ENCODE assay signal across 9 cellular contexts in the genomic region with DNA sequence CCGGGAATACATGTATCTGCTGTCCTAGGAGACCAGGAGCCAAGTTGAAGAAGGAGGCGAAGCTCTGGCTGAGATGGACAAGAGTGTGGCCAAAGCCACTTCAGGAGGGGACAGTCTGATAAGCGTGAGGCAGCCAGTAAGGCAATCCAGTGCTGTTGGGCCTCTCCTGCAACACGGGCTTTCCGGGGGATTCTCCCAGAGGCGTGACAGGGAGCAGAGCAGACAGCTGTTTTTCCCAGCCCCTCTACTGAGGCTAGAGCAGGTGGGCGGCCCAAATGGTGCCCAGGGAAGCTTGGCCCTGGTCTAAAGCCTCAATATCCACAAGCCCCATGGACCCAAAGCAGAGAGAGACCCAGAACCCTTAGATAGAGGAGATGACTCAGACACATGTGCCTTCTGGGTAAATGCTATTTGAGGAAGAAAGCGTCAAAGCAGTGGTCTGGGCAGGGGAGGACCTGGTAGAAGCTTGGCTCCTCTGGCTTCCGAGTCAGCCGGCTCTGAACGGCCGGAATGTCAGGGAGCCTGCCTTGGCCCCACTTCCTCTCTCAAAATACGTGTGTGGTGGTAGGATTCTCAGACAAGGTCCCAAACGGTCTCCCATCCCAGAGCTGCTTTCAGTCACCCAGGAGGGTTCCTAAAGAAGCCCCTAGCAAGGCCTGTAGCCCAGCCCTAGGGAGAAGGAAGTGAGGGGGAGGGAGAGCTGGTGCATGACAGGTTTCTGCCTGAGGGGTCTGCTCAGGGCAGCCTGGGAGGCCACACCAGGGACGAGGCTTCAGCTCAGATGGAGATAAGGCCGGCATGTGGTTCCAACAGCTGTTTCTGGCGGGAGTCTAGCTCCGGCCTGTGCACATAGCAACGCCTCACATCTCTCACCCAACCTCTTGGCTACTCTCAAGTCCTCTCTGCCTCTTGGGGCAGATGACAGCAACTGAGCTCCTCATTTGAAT. TPM values are rescaled to one million over a fixed set of nuclear protein-coding genes. Genes with fewer than 3 reads are reported as not detected.
DNase-seq lines count a peak whose midpoint lies in the region; ATAC-seq and TF ChIP-seq lines count a peak whose summit lies in the region.
"Had no signal": no experiment of that assay in that cellular context is flagged by ENCODE, and none has a peak within 500 bp of the region (broad histone marks: within the 10 kb centered on the region; RNA-seq: fewer than 3 reads in every experiment).

No MANE protein-coding gene starts in this region.

- no peak overlapping the region for H3K18ac ChIP-seq in mesendoderm (ENCODE audit: low read length)

- peaks cover 18% of the 10 kb centered on the region for H3K36me3 Mint-ChIP-seq in T-helper 1 cell treated with Interleukin-12 subunit alpha and Interleukin-12 subunit beta and Interleukin-4 antibody, amounts not matched to agents 30 μg/mL and 1 μg/mL, for 36 hours (ENCODE audit: low read depth)
- H3K36me3 Mint-ChIP-seq in WTC11 (peaks cover 10% of the 10 kb centered on the region), HFFc6 (ENCODE audit: low read depth) (no peaks in the 10 kb centered on the region)

- H4K5ac ChIP-seq in mesendoderm (ENCODE audit: low read length) = no peak overlapping the region

- no peak for TF ChIP-seq CTCF in WTC11 (IDR thresholded peaks at IDR 0.05)
- no peak for TF ChIP-seq CTCF in HFFc6 (IDR thresholded peaks at IDR 0.05)

- no peaks in the 10 kb centered on the region for H3K79me1 ChIP-seq in mesendoderm (ENCODE audit: low read length)

- H4K8ac ChIP-seq in mesendoderm (ENCODE audit: low read depth, low read length) = no peak overlapping the region

- no peak overlapping the region for H3K4me3 Mint-ChIP-seq in T-helper 1 cell treated with Interleukin-12 subunit alpha and Interleukin-12 subunit beta and Interleukin-4 antibody, amounts not matched to agents 30 μg/mL and 1 μg/mL, for 36 hours
- H3K4me3 Mint-ChIP-seq in WTC11 (no peak overlapping the region), HFFc6 (no peak overlapping the region)

- no peaks in the 10 kb centered on the region for H3K79me2 ChIP-seq in mesendoderm (ENCODE audit: control insufficient read depth, insufficient read depth, low read length)

- H3K27ac Mint-ChIP-seq in T-helper 1 cell treated with Interleukin-12 subunit alpha and Interleukin-12 subunit beta and Interleukin-4 antibody, amounts not matched to agents 30 μg/mL and 1 μg/mL, for 36 hours = peak overlapping the region; percentile 7
- H3K27ac Mint-ChIP-seq in WTC11 (peak overlapping the region; percentile 54; the same call in 1 of the 2 replicates), HFFc6 (no peak overlapping the region)

- no peak overlapping the region for H3K4me2 ChIP-seq in mesendoderm (ENCODE audit: low read length)

- ATAC-seq in HG02973 (IDR thresholded peaks at IDR 0.05; ENCODE audit: unreplicated experiment) = peak; percentile 63
- no peak for ATAC-seq in WTC11

- no peak overlapping the region for H3K27ac ChIP-seq in mesendoderm (ENCODE audit: low read depth, low read length)
- H3K27ac ChIP-seq: SK-N-MC had no signal

- H3K27me3 Mint-ChIP-seq in T-helper 1 cell treated with Interleukin-12 subunit alpha and Interleukin-12 subunit beta and Interleukin-4 antibody, amounts not matched to agents 30 μg/mL and 1 μg/mL, for 36 hours (ENCODE audit: low read depth) = no peaks in the 10 kb centered on the region
- H3K27me3 Mint-ChIP-seq in WTC11 (ENCODE audit: low read depth) (no peaks in the 10 kb centered on the region), HFFc6 (ENCODE audit: insufficient read depth) (peaks cover 18% of the 10 kb centered on the region)

- no peak overlapping the region for H3K4me3 ChIP-seq in mesendoderm (ENCODE audit: low read length)
- H3K4me3 ChIP-seq in H7 (ENCODE audit: insufficient read depth, low read depth, low read length) = no peak overlapping the region
- H3K4me3 ChIP-seq: SK-N-MC had no signal

- no peak overlapping the region for H2BK120ac ChIP-seq in mesendoderm (ENCODE audit: low read depth, low read length)

- CTCF ChIA-PET in WTC11 (lab: Charles Lee) = interaction anchor here (0.6 to 7.6 kb wide), 11 partner anchors 9 to 1511 kb away, joined by 3 to 63 read pairs (median 6); a partner anchor contains a TSS

- H3K4ac ChIP-seq in mesendoderm (ENCODE audit: low read depth, low read length) = no peak overlapping the region

- peak overlapping the region; percentile 45 for H3K23ac ChIP-seq in mesendoderm (ENCODE audit: low read length)

- H3K56ac ChIP-seq in mesendoderm (ENCODE audit: low read length) = no peak overlapping the region

- no peak overlapping the region for H2BK15ac ChIP-seq in mesendoderm (replicated peaks; ENCODE audit: low read depth)

- no CpG with 5 or more reads among the region's 19 CpGs for WGBS in mesendoderm (ENCODE audit: extremely low coverage, insufficient coverage, low lambda C conversion rate)

- H3K4me1 ChIP-seq in mesendoderm (ENCODE audit: control insufficient read depth, low read depth, low read length) = no peaks in the 10 kb centered on the region

- no peaks in the 10 kb centered on the region for H3K36me3 ChIP-seq in mesendoderm (ENCODE audit: control insufficient read depth, insufficient read depth, low read length)
- no peaks in the 10 kb centered on the region; the same call in 1 of the 2 replicates for H3K36me3 ChIP-seq in H7 (replicated peaks; ENCODE audit: control insufficient read depth, insufficient read depth, low read length)

- DNase-seq in T-helper 1 cell = no peak
- DNase-seq in WTC11 (ENCODE audit: low spot score) = no peak
- DNase-seq in mesendoderm = peak; percentile 30
- DNase-seq in DMS79 (lab: John Stamatoyannopoulos, UW) = no peak
- DNase-seq in H7 = no peak
- no peak for DNase-seq in HFFc6

- peaks cover 45% of the 10 kb centered on the region for H3K4me1 Mint-ChIP-seq in T-helper 1 cell treated with Interleukin-12 subunit alpha and Interleukin-12 subunit beta and Interleukin-4 antibody, amounts not matched to agents 30 μg/mL and 1 μg/mL, for 36 hours (ENCODE audit: low read depth)
- peaks cover 11% of the 10 kb centered on the region; the same call in 1 of the 2 replicates for H3K4me1 Mint-ChIP-seq in WTC11
- no peaks in the 10 kb centered on the region for H3K4me1 Mint-ChIP-seq in HFFc6 (ENCODE audit: low read depth)

- no peak overlapping the region for H3K9ac ChIP-seq in mesendoderm (ENCODE audit: low read length)

- no peak overlapping the region for H2BK5ac ChIP-seq in mesendoderm (ENCODE audit: low read length)

- H3K27me3 ChIP-seq in mesendoderm (ENCODE audit: insufficient read depth, low read length, poor library complexity) (no peaks in the 10 kb centered on the region), H7 (ENCODE audit: control insufficient read depth, insufficient read depth, low read length) (no peaks in the 10 kb centered on the region)

- H3K9me3 Mint-ChIP-seq in T-helper 1 cell treated with Interleukin-12 subunit alpha and Interleukin-12 subunit beta and Interleukin-4 antibody, amounts not matched to agents 30 μg/mL and 1 μg/mL, for 36 hours = no peaks in the 10 kb centered on the region
- H3K9me3 Mint-ChIP-seq in WTC11 = peaks cover 6% of the 10 kb centered on the region; the same call in 1 of the 2 replicates
- H3K9me3 Mint-ChIP-seq in HFFc6 = no peaks in the 10 kb centered on the region

- H2AK5ac ChIP-seq in mesendoderm (ENCODE audit: low read length) = no peak overlapping the region

- POLR2A ChIA-PET in WTC11 (lab: Charles Lee) = interaction anchor here (0.5 kb wide), 1 partner anchor 386 kb away, joined by 4 read pairs; no protein-coding TSS in a partner anchor

TF ChIP-seq in WTC11, 78 proteins besides CTCF, POLR2A, EP300 and RAD21:
- TF ChIP-seq KAT7 (CRISPR knock-in tag; IDR thresholded peaks at IDR 0.05; ENCODE audit: borderline replicate concordance) (no peak), GTF2I (CRISPR knock-in tag; conservative IDR thresholded peaks at IDR 0.05) (no peak), ELF4 (CRISPR knock-in tag; IDR thresholded peaks at IDR 0.05; ENCODE audit: low read depth) (no peak)
- TF ChIP-seq, protein P1, sequence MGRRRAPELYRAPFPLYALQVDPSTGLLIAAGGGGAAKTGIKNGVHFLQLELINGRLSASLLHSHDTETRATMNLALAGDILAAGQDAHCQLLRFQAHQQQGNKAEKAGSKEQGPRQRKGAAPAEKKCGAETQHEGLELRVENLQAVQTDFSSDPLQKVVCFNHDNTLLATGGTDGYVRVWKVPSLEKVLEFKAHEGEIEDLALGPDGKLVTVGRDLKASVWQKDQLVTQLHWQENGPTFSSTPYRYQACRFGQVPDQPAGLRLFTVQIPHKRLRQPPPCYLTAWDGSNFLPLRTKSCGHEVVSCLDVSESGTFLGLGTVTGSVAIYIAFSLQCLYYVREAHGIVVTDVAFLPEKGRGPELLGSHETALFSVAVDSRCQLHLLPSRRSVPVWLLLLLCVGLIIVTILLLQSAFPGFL (CRISPR knock-in tag; IDR thresholded peaks at IDR 0.05; ENCODE audit: borderline replicate concordance) = no peak

RNA-seq across cellular contexts. Expression of a gene that starts 28.9 kb away (rescaled TPM):
- 20.8 to 27.7 TPM (median 22.6 TPM) in 3 replicates for total RNA-seq in WTC11 (2021)
- 6.1 TPM for polyA plus RNA-seq in mesendoderm (2013, experiment 1 of 2)
- 6.1 TPM for polyA plus RNA-seq in mesendoderm (2013, experiment 2 of 2)
- 14.7 and 18.1 TPM in 2 replicates for total RNA-seq in H7 (2014; rRNA removed; shearing (Covaris generic))
- total RNA-seq in HFFc6 (2021; fragmentation: NEBNext Ultra II Directional; extraction: Animal tissue kit (Norgen Biotek cat#: 25700)) = 1 to 10 TPM; 1.6 to 3.2 (median 2.0) TPM

RNA-seq across cellular contexts. Expression of a gene that starts 50.5 kb away (rescaled TPM):
- 73.5 to 76.2 TPM (median 74.1 TPM) in 3 replicates for total RNA-seq in WTC11 (2021)
- polyA plus RNA-seq in mesendoderm (2013, experiment 1 of 2) = 10.9 TPM
- polyA plus RNA-seq in mesendoderm (2013, experiment 2 of 2) = 10.7 TPM
- total RNA-seq in H7 (2014; rRNA removed; shearing (Covaris generic)) = 15.9 and 17.6 TPM in 2 replicates
- total RNA-seq in HFFc6 (2021; fragmentation: NEBNext Ultra II Directional; extraction: Animal tissue kit (Norgen Biotek cat#: 25700)) = 10 to 100 TPM; 21.9 to 28.1 (median 22.7) TPM

RNA-seq across cellular contexts. Expression of a gene that starts 54.1 kb away (rescaled TPM):
- 43.7 to 47.7 TPM (median 44.6 TPM) in 3 replicates for total RNA-seq in WTC11 (2021)
- 26.9 TPM for polyA plus RNA-seq in mesendoderm (2013, experiment 1 of 2)
- polyA plus RNA-seq in mesendoderm (2013, experiment 2 of 2) = 25.4 TPM
- 37.1 and 40.6 TPM in 2 replicates for total RNA-seq in H7 (2014; rRNA removed; shearing (Covaris generic))
- 10 to 100 TPM; 27.4 to 34.8 (median 30.9) TPM for total RNA-seq in HFFc6 (2021; fragmentation: NEBNext Ultra II Directional; extraction: Animal tissue kit (Norgen Biotek cat#: 25700))
